In the genomic region with DNA sequence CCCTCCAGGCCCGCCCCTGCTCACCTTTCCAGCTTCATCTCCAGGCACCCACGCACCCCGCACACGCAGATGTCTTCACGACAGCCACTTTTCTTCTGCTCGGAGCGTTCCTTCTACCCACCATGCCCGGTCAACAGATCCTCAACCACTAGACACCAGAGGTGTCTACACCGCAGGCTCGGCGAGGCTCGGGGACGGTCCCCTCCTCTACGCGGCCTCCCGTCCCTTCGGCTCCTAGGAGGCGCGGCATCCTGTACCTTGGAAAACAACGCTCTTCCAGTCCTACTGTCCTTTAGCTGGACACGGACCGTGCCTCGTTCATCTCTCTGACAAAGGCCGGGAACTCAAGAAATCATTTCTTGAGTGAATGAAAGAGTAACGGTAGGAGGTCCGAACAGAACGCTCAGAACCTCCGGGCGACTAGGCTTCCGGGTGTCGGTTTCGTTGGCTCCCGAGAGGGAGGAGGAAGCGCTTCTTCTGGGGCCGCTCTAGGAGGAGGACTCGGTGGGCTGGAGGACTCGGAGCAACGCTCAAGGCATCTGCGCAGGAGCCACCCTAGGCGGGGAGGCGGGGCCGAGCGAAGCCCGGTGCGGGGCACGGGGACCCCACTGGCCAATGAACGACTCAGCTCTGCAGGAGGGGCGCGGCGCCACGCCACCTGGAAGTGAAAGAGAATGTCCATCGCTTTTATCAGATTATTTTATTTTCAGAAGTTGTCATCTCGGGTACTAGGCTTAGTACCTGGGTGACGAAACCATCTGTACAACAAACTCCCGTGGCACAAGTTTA, we compare ENCODE assay signal across 8 cellular contexts. TPM values are rescaled to one million over a fixed set of nuclear protein-coding genes. Genes with fewer than 3 reads are reported as not detected.
DNase-seq lines count a peak whose midpoint lies in the region; ATAC-seq and TF ChIP-seq lines count a peak whose summit lies in the region.

No MANE protein-coding gene starts in this region.

- peak; percentile 97 for ATAC-seq in GM21737 (IDR thresholded peaks at IDR 0.05; ENCODE audit: unreplicated experiment)

- WGBS in esophagus, 2 donors, result 0 to 1% methylated on average over 55 of the region's 55 CpGs

- peak overlapping the region; percentile 81 to 92 for H3K9ac ChIP-seq in mucosa of rectum (ENCODE audit: low read depth in 1 of 2, low read length in 2 of 2)

- H3K4me3 ChIP-seq in esophagus (ENCODE audit: low read depth in 1 of 2, low read length in 2 of 2) (peak overlapping the region; percentile 91 to 98), mucosa of rectum (ENCODE audit: low read length in 2 of 2) (peak overlapping the region; percentile 87 to 99)

- H3K27me3 ChIP-seq in esophagus (ENCODE audit: control insufficient read depth in 1 of 2, insufficient read depth in 2 of 2, low read length in 2 of 2) (no peaks in the 10 kb centered on the region), mucosa of rectum (ENCODE audit: control insufficient read depth in 2 of 2, insufficient read depth in 2 of 2, low read length in 2 of 2) (no peaks in the 10 kb centered on the region)

- H3K4me1 ChIP-seq in esophagus (ENCODE audit: control insufficient read depth in 2 of 2, insufficient read depth in 2 of 2, low read length in 1 of 2) (peaks cover 3 to 4% of the 10 kb centered on the region in 2 donors), mucosa of rectum (ENCODE audit: control insufficient read depth in 2 of 2, insufficient read depth in 2 of 2, low read length in 2 of 2) (peaks cover 9 to 10% of the 10 kb centered on the region in 2 donors)

- no peaks in the 10 kb centered on the region for H3K9me3 ChIP-seq in esophagus (ENCODE audit: control insufficient read depth in 2 of 2, insufficient read depth in 1 of 2, low read depth in 1 of 2, low read length in 1 of 2)
- H3K9me3 ChIP-seq in mucosa of rectum (ENCODE audit: control insufficient read depth in 2 of 2, low read length in 2 of 2), result no peaks in the 10 kb centered on the region

- no peaks in the 10 kb centered on the region for H3K36me3 ChIP-seq in esophagus (ENCODE audit: control insufficient read depth in 2 of 2, insufficient read depth in 2 of 2, low read length in 1 of 2)
- H3K36me3 ChIP-seq in mucosa of rectum (ENCODE audit: control insufficient read depth in 2 of 2, insufficient read depth in 2 of 2, low read length in 2 of 2), result peaks cover 4 to 5% of the 10 kb centered on the region in 2 donors

- H3K27ac ChIP-seq in esophagus (ENCODE audit: low read depth in 2 of 2, low read length in 1 of 2), result peak overlapping the region; percentile 86 to 90
- peak overlapping the region; percentile 73 to 86 for H3K27ac ChIP-seq in mucosa of rectum (ENCODE audit: low read depth in 2 of 2, low read length in 2 of 2)

- DNase-seq in DMS79 (lab: John Stamatoyannopoulos, UW) (peak; percentile 95), KG1 (lab: John Stamatoyannopoulos, UW) (peak; percentile 62)
- peak; percentile 99 for DNase-seq in activated T-cell treated with anti-CD3 and anti-CD28 coated beads, Interleukin-2, amount 50 U/mL, for 48 hours
- peak; percentile 97 to 98 for DNase-seq in stimulated activated CD8-positive, alpha-beta memory T cell treated with anti-CD3 and anti-CD28 coated beads, Interleukin-4, amount 100 ng/mL, for 4 hours (ENCODE audit: low read depth in 2 of 2, low spot score in 1 of 2)

TF ChIP-seq in PFSK-1, 5 proteins besides CTCF, POLR2A, EP300 and RAD21:
- TF ChIP-seq POLR2AphosphoS5 (IDR thresholded peaks at IDR 0.05; ENCODE audit: low read depth, low read length) (peak; percentile 68), SIN3A (IDR thresholded peaks at IDR 0.05; ENCODE audit: borderline replicate concordance, insufficient read depth, low read length) (peak; percentile 73; the same call in 1 of the 2 replicates), FOXP2 (optimal IDR thresholded peaks at IDR 0.05; ENCODE audit: borderline replicate concordance, extremely low read depth, extremely low read length, insufficient read depth) (no peak), TAF1 (IDR thresholded peaks at IDR 0.05; ENCODE audit: borderline replicate concordance, insufficient read depth, low read length) (peak; percentile 52; the same call in 1 of the 2 replicates)
- TF ChIP-seq, protein P1, sequence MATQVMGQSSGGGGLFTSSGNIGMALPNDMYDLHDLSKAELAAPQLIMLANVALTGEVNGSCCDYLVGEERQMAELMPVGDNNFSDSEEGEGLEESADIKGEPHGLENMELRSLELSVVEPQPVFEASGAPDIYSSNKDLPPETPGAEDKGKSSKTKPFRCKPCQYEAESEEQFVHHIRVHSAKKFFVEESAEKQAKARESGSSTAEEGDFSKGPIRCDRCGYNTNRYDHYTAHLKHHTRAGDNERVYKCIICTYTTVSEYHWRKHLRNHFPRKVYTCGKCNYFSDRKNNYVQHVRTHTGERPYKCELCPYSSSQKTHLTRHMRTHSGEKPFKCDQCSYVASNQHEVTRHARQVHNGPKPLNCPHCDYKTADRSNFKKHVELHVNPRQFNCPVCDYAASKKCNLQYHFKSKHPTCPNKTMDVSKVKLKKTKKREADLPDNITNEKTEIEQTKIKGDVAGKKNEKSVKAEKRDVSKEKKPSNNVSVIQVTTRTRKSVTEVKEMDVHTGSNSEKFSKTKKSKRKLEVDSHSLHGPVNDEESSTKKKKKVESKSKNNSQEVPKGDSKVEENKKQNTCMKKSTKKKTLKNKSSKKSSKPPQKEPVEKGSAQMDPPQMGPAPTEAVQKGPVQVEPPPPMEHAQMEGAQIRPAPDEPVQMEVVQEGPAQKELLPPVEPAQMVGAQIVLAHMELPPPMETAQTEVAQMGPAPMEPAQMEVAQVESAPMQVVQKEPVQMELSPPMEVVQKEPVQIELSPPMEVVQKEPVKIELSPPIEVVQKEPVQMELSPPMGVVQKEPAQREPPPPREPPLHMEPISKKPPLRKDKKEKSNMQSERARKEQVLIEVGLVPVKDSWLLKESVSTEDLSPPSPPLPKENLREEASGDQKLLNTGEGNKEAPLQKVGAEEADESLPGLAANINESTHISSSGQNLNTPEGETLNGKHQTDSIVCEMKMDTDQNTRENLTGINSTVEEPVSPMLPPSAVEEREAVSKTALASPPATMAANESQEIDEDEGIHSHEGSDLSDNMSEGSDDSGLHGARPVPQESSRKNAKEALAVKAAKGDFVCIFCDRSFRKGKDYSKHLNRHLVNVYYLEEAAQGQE (IDR thresholded peaks at IDR 0.05; ENCODE audit: insufficient read depth in 1 of 2, low read depth in 2 of 2, low read length in 2 of 2), result no peak

RNA-seq across cellular contexts. Expression of a gene that starts 7.2 kb away (rescaled TPM):
- 150 TPM for polyA plus RNA-seq in PFSK-1 (2012; ENCODE audit: insufficient read length, low read depth)
- 100 to 1,000 TPM in 1 of 2 donors, 10 to 100 TPM in 1; 70.0 to 202 TPM for polyA plus RNA-seq in esophagus

RNA-seq across cellular contexts. Expression of a gene that starts 14.5 kb away (rescaled TPM):
- 48.9 TPM for polyA plus RNA-seq in PFSK-1 (2012; ENCODE audit: insufficient read length, low read depth)
- polyA plus RNA-seq in esophagus, result 1 to 10 TPM; 3.7 to 5.9 TPM

RNA-seq across cellular contexts. Expression of a gene that starts 34.1 kb away (rescaled TPM):
- 97.4 TPM for polyA plus RNA-seq in PFSK-1 (2012; ENCODE audit: insufficient read length, low read depth)
- polyA plus RNA-seq in esophagus, result 10 to 100 TPM; 56.0 to 73.2 TPM

RNA-seq across cellular contexts. Expression of a gene that starts 34.7 kb away (rescaled TPM):
- polyA plus RNA-seq in PFSK-1 (2012; ENCODE audit: insufficient read length, low read depth), result 619 TPM
- polyA plus RNA-seq in esophagus, result 1 to 10 TPM; 9.2 to 9.7 TPM

RNA-seq across cellular contexts. Expression of a gene that starts 51.2 kb away (rescaled TPM):
- polyA plus RNA-seq in PFSK-1 (2012; ENCODE audit: insufficient read length, low read depth), result 0.43 TPM
- polyA plus RNA-seq in esophagus, result not detected

Comparison
In these comparisons a context has a peak if more than half of its experiments do, and no peak if none do; other contexts are left out.
1. Peak in every context shown above with its lines: DNase-seq, ATAC-seq, H3K4me3 ChIP-seq and H3K27ac ChIP-seq.